Comparison of ENCODE assay signal across 10 cellular contexts in the genomic region with DNA sequence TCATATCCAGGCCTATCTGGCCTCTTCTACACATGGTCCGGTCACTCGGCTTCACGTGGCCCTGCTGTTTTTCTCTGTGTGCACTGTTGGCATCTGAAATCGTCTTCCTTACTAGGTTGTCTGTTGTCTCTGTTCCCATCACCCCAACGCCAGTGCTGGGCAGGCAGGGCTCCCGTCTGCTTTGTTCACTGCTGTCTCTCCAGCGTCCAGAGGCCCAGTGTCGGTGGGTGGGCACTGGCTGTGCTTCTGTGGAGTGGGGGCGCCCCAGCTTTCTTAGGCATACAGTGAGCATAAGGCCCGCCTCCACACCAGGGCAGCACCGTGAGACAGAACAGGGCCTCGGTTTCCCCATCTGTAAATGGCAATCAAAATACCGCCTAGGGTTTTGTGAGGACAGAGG.
"Had no signal": no experiment of that assay in that cellular context is flagged by ENCODE, and none has a peak within 500 bp of the region (broad histone marks: within the 10 kb centered on the region; RNA-seq: fewer than 3 reads in every experiment).

No MANE protein-coding gene starts in this region.

- H3K4me1 ChIP-seq: ascending aorta, heart right ventricle, left ventricle myocardium inferior, transverse colon had no signal

- H3K27ac ChIP-seq: ascending aorta, heart right ventricle, left ventricle myocardium inferior, transverse colon had no signal

- H3K27ac Mint-ChIP-seq: activated CD4-positive, alpha-beta memory T cell treated with anti-CD3 and anti-CD28 coated beads for 36 hours; activated naive CD8-positive, alpha-beta T cell treated with anti-CD3 and anti-CD28 coated beads, Interleukin-2, amount 10 ng/mL, durations not matched to agents 7 days and 5 days had no signal

- H3K9me3 ChIP-seq: transverse colon had no signal

- DNase-seq: activated CD4-positive, alpha-beta memory T cell treated with anti-CD3 and anti-CD28 coated beads for 36 hours; activated naive CD8-positive, alpha-beta T cell treated with anti-CD3 and anti-CD28 coated beads, Interleukin-2, amount 10 ng/mL, durations not matched to agents 7 days and 5 days; effector CD4-positive, alpha-beta T cell; heart right ventricle; left ventricle myocardium inferior; mesendoderm; small intestine; T-helper 9 cell; transverse colon had no signal

- H3K36me3 Mint-ChIP-seq: activated naive CD8-positive, alpha-beta T cell treated with anti-CD3 and anti-CD28 coated beads, Interleukin-2, amount 10 ng/mL, durations not matched to agents 7 days and 5 days had no signal

- ATAC-seq: heart right ventricle had no signal

- H3K4me3 ChIP-seq: ascending aorta, heart right ventricle, left ventricle myocardium inferior, transverse colon had no signal

- H3K36me3 ChIP-seq: ascending aorta, heart right ventricle, left ventricle myocardium inferior, transverse colon had no signal
